Comparison of ENCODE assay signal across 7 cellular contexts in genomic region chr1:27872802-27873665, GRCh38. TPM values are rescaled to one million over a fixed set of nuclear protein-coding genes. Genes with fewer than 3 reads are reported as not detected.
DNase-seq lines count a peak whose midpoint lies in the region; ATAC-seq and TF ChIP-seq lines count a peak whose summit lies in the region.

No MANE protein-coding gene starts in this region.

- H3K9me3 Mint-ChIP-seq in central memory CD8-positive, alpha-beta T cell, result no peaks in the 10 kb centered on the region

- no peak for TF ChIP-seq POLR2A in lower leg skin (IDR thresholded peaks at IDR 0.05)

- no peaks in the 10 kb centered on the region for H3K27me3 Mint-ChIP-seq in central memory CD8-positive, alpha-beta T cell

- H3K27ac Mint-ChIP-seq in central memory CD8-positive, alpha-beta T cell (ENCODE audit: low read depth), result peak overlapping the region; percentile 83

- DNase-seq in H7 (peak; percentile 74), SJSA1 (ENCODE audit: low read depth in 1 of 2, low spot score in 2 of 2) (no peak), lower leg skin (ENCODE audit: low spot score in 2 of 2) (peak in 1 of 2 donors; percentile 85), AG08396 (ENCODE audit: low spot score) (no peak)
- DNase-seq in central memory CD8-positive, alpha-beta T cell (ENCODE audit: low spot score in 2 of 2), result no peak

- H3K9me3 ChIP-seq in SJSA1 (replicated peaks) (no peaks in the 10 kb centered on the region), stomach smooth muscle (ENCODE audit: control insufficient read depth in 2 of 2, low read length in 2 of 2) (no peaks in the 10 kb centered on the region)

- H3K4me3 Mint-ChIP-seq in central memory CD8-positive, alpha-beta T cell, result peak overlapping the region; percentile 90

- H3K36me3 ChIP-seq in H7 (replicated peaks; ENCODE audit: control insufficient read depth, insufficient read depth, low read length) (no peaks in the 10 kb centered on the region; the same call in 1 of the 2 replicates), SJSA1 (no peaks in the 10 kb centered on the region), stomach smooth muscle (ENCODE audit: control insufficient read depth in 2 of 2, insufficient read depth in 2 of 2, low read length in 2 of 2) (no peaks in the 10 kb centered on the region)

- peaks cover 32% of the 10 kb centered on the region for H3K36me3 Mint-ChIP-seq in central memory CD8-positive, alpha-beta T cell (ENCODE audit: insufficient read depth)

- H3K27me3 ChIP-seq in H7 (ENCODE audit: control insufficient read depth, insufficient read depth, low read length) (peaks cover 12% of the 10 kb centered on the region; the same call in 1 of the 2 replicates), SJSA1 (replicated peaks) (no peaks in the 10 kb centered on the region), stomach smooth muscle (ENCODE audit: control insufficient read depth in 1 of 2, insufficient read depth in 2 of 2, low read length in 2 of 2) (peaks cover 10 to 11% of the 10 kb centered on the region in 2 donors)

- H3K4me3 ChIP-seq in H7 (ENCODE audit: insufficient read depth, low read depth, low read length) (peak overlapping the region; percentile 81), SJSA1 (peak overlapping the region; percentile 45), lower leg skin (ENCODE audit: low read depth, poor library complexity, severe bottlenecking) (peak overlapping the region; percentile 68), stomach smooth muscle (ENCODE audit: low read length in 2 of 2) (peak overlapping the region; percentile 73 to 78)

- intact Hi-C loops in lower leg skin (cut with DNase I; ENCODE audit: low total_unique reads), result no loop called here

- H3K4me1 Mint-ChIP-seq in central memory CD8-positive, alpha-beta T cell, result peaks cover 53% of the 10 kb centered on the region

- 18% methylated on average over 36 to 40 of the region's 40 CpGs for WGBS in lower leg skin, 2 donors

- H3K9ac ChIP-seq in stomach smooth muscle (ENCODE audit: low read length in 2 of 2), result peak overlapping the region; percentile 19 to 47

- H3K27ac ChIP-seq in SJSA1 (no peak overlapping the region), stomach smooth muscle (ENCODE audit: low read length) (peak overlapping the region; percentile 37)

- no peak for TF ChIP-seq CTCF in lower leg skin (IDR thresholded peaks at IDR 0.05)

- ATAC-seq in central memory CD8-positive, alpha-beta T cell (replicated peaks; ENCODE audit: extremely low read depth, poor library complexity, severe bottlenecking), result peak; percentile 11
- ATAC-seq in GM21423 (IDR thresholded peaks at IDR 0.05; ENCODE audit: unreplicated experiment), result no peak

- H3K4me1 ChIP-seq in SJSA1 (replicated peaks) (peaks cover 13% of the 10 kb centered on the region), stomach smooth muscle (ENCODE audit: control insufficient read depth, insufficient read depth, low read length) (peaks cover 11% of the 10 kb centered on the region)

RNA-seq across cellular contexts. Expression of gene THEMIS2, which starts 0.7 kb away (rescaled TPM):
- 27.5 and 38.7 TPM in 2 replicates for total RNA-seq in H7 (2014; rRNA removed; shearing (Covaris generic))
- total RNA-seq in SJSA1 (2014; rRNA removed; shearing (Covaris generic)), result 0.09 and 1.7 TPM in 2 replicates
- 10 to 100 TPM in 2 of 4 donors, 1 to 10 TPM in 2; 5.1 to 12.6 (median 8.9) TPM for total RNA-seq in lower leg skin

RNA-seq across cellular contexts. Expression of gene RPA2, which starts 41.3 kb away (rescaled TPM):
- total RNA-seq in H7 (2014; rRNA removed; shearing (Covaris generic)), result 99.0 and 107 TPM in 2 replicates
- total RNA-seq in SJSA1 (2014; rRNA removed; shearing (Covaris generic)), result 61.3 and 63.6 TPM in 2 replicates
- total RNA-seq in lower leg skin, result 10 to 100 TPM; 24.9 to 35.8 (median 32.4) TPM

RNA-seq across cellular contexts. Expression of gene PPP1R8, which starts 42.5 kb away (rescaled TPM):
- total RNA-seq in H7 (2014; rRNA removed; shearing (Covaris generic)), result 83.0 and 95.3 TPM in 2 replicates
- 33.5 and 60.0 TPM in 2 replicates for total RNA-seq in SJSA1 (2014; rRNA removed; shearing (Covaris generic))
- total RNA-seq in lower leg skin, result 10 to 100 TPM; 25.1 to 49.1 (median 42.0) TPM
